16 cellular contexts compared by ENCODE assay signal in genomic region chr1:82604524-82604923, GRCh38.
DNase-seq lines count a peak whose midpoint lies in the region; ATAC-seq and TF ChIP-seq lines count a peak whose summit lies in the region.
"Had no signal": no experiment of that assay in that cellular context is flagged by ENCODE, and none has a peak within 500 bp of the region (broad histone marks: within the 10 kb centered on the region; RNA-seq: fewer than 3 reads in every experiment).

No MANE protein-coding gene starts in this region.

- dilution Hi-C loops in mammary epithelial cell (cut with HindIII; ENCODE audit: low sequenced_read_pairs) = no loop called here

- DNase-seq in T47D (ENCODE audit: low read depth in 1 of 2, low spot score in 1 of 2) (peak; percentile 28 to 79), mammary epithelial cell (no peak), astrocyte of the cerebellum (ENCODE audit: low read depth) (no peak), kidney epithelial cell (ENCODE audit: low read depth) (no peak), right cardiac atrium (no peak), dedifferentiated amniotic fluid mesenchymal stem cell (ENCODE audit: extremely low spot score) (no peak), Peyer's patch (no peak)
- no peak for DNase-seq in stimulated activated CD4-positive, alpha-beta T cell treated with anti-CD3 and anti-CD28 coated beads, Interleukin-1b, Interleukin-23, amount 100 ng/mL, for 48 hours
- DNase-seq: activated CD8-positive, alpha-beta T cell treated with anti-CD3 and anti-CD28 coated beads for 36 hours; activated naive CD8-positive, alpha-beta T cell treated with anti-CD3 and anti-CD28 coated beads, Interleukin-2, amount 50 U/mL, for 24 hours; foreskin fibroblast; HCEC 1CT; NCI-H2227 treated with DMSO at 0.1 percent for 48 hours; stimulated activated CD4-positive, alpha-beta T cell treated with anti-CD3 and anti-CD28 coated beads, Interleukin-4, amount 100 ng/mL, for 4 hours; thyroid gland had no signal

- CTCF ChIA-PET in mammary epithelial cell (lab: Charles Lee; ENCODE audit: low non-redundant PET) = no interaction called here

- H3K4me1 ChIP-seq in mammary epithelial cell (ENCODE audit: insufficient read depth, low read length) (no peaks in the 10 kb centered on the region), right cardiac atrium (ENCODE audit: control insufficient read depth, insufficient read depth, low read length) (no peaks in the 10 kb centered on the region), Peyer's patch (no peaks in the 10 kb centered on the region)
- H3K4me1 ChIP-seq: A549, thyroid gland had no signal

- in situ Hi-C loops in T47D (cut with HindIII; ENCODE audit: low pct_unique_long_range_greater_than_20kb, low sequenced_read_pairs) = no loop called here
- in situ Hi-C loops in mammary epithelial cell (cut with MboI; ENCODE audit: low sequenced_read_pairs in 2 of 2) = no loop called here
- in situ Hi-C loops in astrocyte of the cerebellum (cut with HindIII; ENCODE audit: low sequenced_read_pairs) = no loop called here

- H3K4me3 ChIP-seq in mammary epithelial cell (replicated peaks in 1 of 3; ENCODE audit: insufficient read depth in 1 of 3, low read depth in 2 of 3, low read length in 3 of 3) (no peak overlapping the region), astrocyte of the cerebellum (ENCODE audit: low read depth, low read length) (no peak overlapping the region), kidney epithelial cell (ENCODE audit: low read depth, low read length) (no peak overlapping the region), right cardiac atrium (ENCODE audit: low read length) (no peak overlapping the region), Peyer's patch (no peak overlapping the region)
- H3K4me3 ChIP-seq: A549, thyroid gland had no signal

- ATAC-seq in right cardiac atrium = no peak
- ATAC-seq: A549; activated CD8-positive, alpha-beta T cell treated with anti-CD3 and anti-CD28 coated beads for 36 hours; activated naive CD8-positive, alpha-beta T cell treated with anti-CD3 and anti-CD28 coated beads, Interleukin-2, amount 50 U/mL, for 24 hours had no signal

- 85% methylated on average over 4 of the region's 4 CpGs for WGBS in mammary epithelial cell (ENCODE audit: low coverage, missing lambda C conversion rate)
- 66% methylated on average over 4 of the region's 4 CpGs for whole genome bisulfite sequencing in right cardiac atrium

- H3K27ac ChIP-seq in mammary epithelial cell (ENCODE audit: insufficient read depth, low read depth, low read length) (no peak overlapping the region), right cardiac atrium (ENCODE audit: low read length) (no peak overlapping the region), Peyer's patch (no peak overlapping the region)
- H3K27ac ChIP-seq: A549, thyroid gland had no signal

- H3K4me2 ChIP-seq in mammary epithelial cell (ENCODE audit: insufficient read depth, low read depth, low read length) = no peak overlapping the region
- H3K4me2 ChIP-seq: A549 had no signal

- H4K20me1 ChIP-seq in mammary epithelial cell (ENCODE audit: insufficient read depth, low read length) = no peaks in the 10 kb centered on the region

- no TSS peak for BruUV-seq in mammary epithelial cell (replicated peaks; lab: Mats Ljungman, UMichigan)

- TF ChIP-seq CTCF in mammary epithelial cell (conservative IDR thresholded peaks at IDR 0.05 in 1 of 2, IDR thresholded peaks at IDR 0.05 in 1 of 2; ENCODE audit: extremely low read depth in 1 of 2, insufficient read depth in 1 of 2, low read depth in 1 of 2, low read length in 2 of 2) (no peak), astrocyte of the cerebellum (IDR thresholded peaks at IDR 0.05; ENCODE audit: low read depth, low read length, missing control alignments) (peak; percentile 31), kidney epithelial cell (IDR thresholded peaks at IDR 0.05; ENCODE audit: insufficient read depth, low read length, poor library complexity, severe bottlenecking) (peak; percentile 37), Peyer's patch (IDR thresholded peaks at IDR 0.05) (no peak)

- H3K36me3 ChIP-seq in mammary epithelial cell (ENCODE audit: insufficient read depth, low read length) = no peaks in the 10 kb centered on the region
- H3K36me3 ChIP-seq in kidney epithelial cell (ENCODE audit: control insufficient read depth, insufficient read depth, low read length) = no peaks in the 10 kb centered on the region
- no peaks in the 10 kb centered on the region for H3K36me3 ChIP-seq in Peyer's patch
- H3K36me3 ChIP-seq: thyroid gland had no signal

- H3K79me2 ChIP-seq in mammary epithelial cell (ENCODE audit: insufficient read depth, low read length) = no peaks in the 10 kb centered on the region

- no peak overlapping the region for H2AFZ ChIP-seq in mammary epithelial cell (ENCODE audit: low read depth, low read length)

- no peaks in the 10 kb centered on the region for H3K9me3 ChIP-seq in mammary epithelial cell (replicated peaks; ENCODE audit: insufficient read depth, low read length)
- no peaks in the 10 kb centered on the region for H3K9me3 ChIP-seq in right cardiac atrium (ENCODE audit: control insufficient read depth, low read length)
- H3K9me3 ChIP-seq in Peyer's patch = no peaks in the 10 kb centered on the region
- H3K9me3 ChIP-seq: A549, thyroid gland had no signal

- H3K9ac ChIP-seq in mammary epithelial cell (ENCODE audit: insufficient read depth, low read length) = no peak overlapping the region

- intact Hi-C loops in mammary epithelial cell (cut with micrococcal nuclease) (no loop called here), right cardiac atrium (cut with DNase I) (no loop called here)

- TF ChIP-seq POLR2A in Peyer's patch (IDR thresholded peaks at IDR 0.05) = no peak

- H3K27me3 ChIP-seq in mammary epithelial cell (ENCODE audit: insufficient read depth, low read length) (no peaks in the 10 kb centered on the region), kidney epithelial cell (ENCODE audit: control insufficient read depth, insufficient read depth, low read length) (no peaks in the 10 kb centered on the region), right cardiac atrium (ENCODE audit: control insufficient read depth, insufficient read depth) (no peaks in the 10 kb centered on the region), Peyer's patch (no peaks in the 10 kb centered on the region)
- H3K27me3 ChIP-seq: thyroid gland had no signal

Comparison
In these comparisons a context has a peak if more than half of its experiments do, and no peak if none do; other contexts are left out.
1. DNase-seq: peak in T47D (2 of 2); none in mammary epithelial cell (single experiment), astrocyte of the cerebellum (single experiment), kidney epithelial cell (single experiment), right cardiac atrium (0 of 3), dedifferentiated amniotic fluid mesenchymal stem cell (single experiment), Peyer's patch (0 of 3) and stimulated activated CD4-positive, alpha-beta T cell treated with anti-CD3 and anti-CD28 coated beads, Interleukin-1b, Interleukin-23, amount 100 ng/mL, for 48 hours (single experiment).
2. CTCF ChIP-seq: peak in astrocyte of the cerebellum (single experiment) and kidney epithelial cell (single experiment); none in mammary epithelial cell (0 of 2) and Peyer's patch (0 of 6).